Comparison of ENCODE assay signal across 12 cellular contexts in genomic region chr2:54983345-54984235, GRCh38.
DNase-seq lines count a peak whose midpoint lies in the region; ATAC-seq and TF ChIP-seq lines count a peak whose summit lies in the region.
"Had no signal": no experiment of that assay in that cellular context is flagged by ENCODE, and none has a peak within 500 bp of the region (broad histone marks: within the 10 kb centered on the region; RNA-seq: fewer than 3 reads in every experiment).

No MANE protein-coding gene starts in this region.

- ATAC-seq in GM23338 (no peak), esophagus mucosa (peak; percentile 73), gastroesophageal sphincter (no peak)

- no peak overlapping the region for H3K4me3 ChIP-seq in GM23338
- H3K4me3 ChIP-seq in SK-N-SH (ENCODE audit: low read depth in 2 of 2, low read length in 1 of 2): no peak overlapping the region
- H3K4me3 ChIP-seq in gastroesophageal sphincter: no peak overlapping the region
- H3K4me3 ChIP-seq: neural progenitor cell, thoracic aorta had no signal

- no peak overlapping the region for H3K9ac ChIP-seq in SK-N-SH
- H3K9ac ChIP-seq: neural progenitor cell had no signal

- H3K4me2 ChIP-seq in GM23338 (no peak overlapping the region), SK-N-SH (peak overlapping the region; percentile 29; the same call in 1 of the 2 replicates)
- H3K4me2 ChIP-seq: neural progenitor cell had no signal

- H3K79me2 ChIP-seq in GM23338 (replicated peaks; ENCODE audit: insufficient read depth) (peaks cover 97% of the 10 kb centered on the region), SK-N-SH (ENCODE audit: insufficient read depth) (peaks cover 100% of the 10 kb centered on the region)

- 50% methylated on average over 3 of the region's 3 CpGs for WGBS in SK-N-SH (ENCODE audit: low lambda C conversion rate)
- 13 to 14% methylated on average over 3 of the region's 3 CpGs for WGBS in gastroesophageal sphincter (ENCODE audit: low coverage in 1 of 2), 2 donors

- no peak for TF ChIP-seq POLR2A in gastroesophageal sphincter (IDR thresholded peaks at IDR 0.05)

- TF ChIP-seq RAD21 in SK-N-SH (IDR thresholded peaks at IDR 0.05; ENCODE audit: low read length): no peak

- H3K4me3 Mint-ChIP-seq in GM23338 (no peak overlapping the region), osteocyte (ENCODE audit: unreplicated experiment) (no peak overlapping the region)
- H3K4me3 Mint-ChIP-seq: neural progenitor cell had no signal

- H3K36me3 ChIP-seq in GM23338 (ENCODE audit: insufficient read depth) (peaks cover 16% of the 10 kb centered on the region; the same call in 1 of the 2 replicates), SK-N-SH (replicated peaks in 1 of 2; ENCODE audit: control insufficient read depth in 1 of 2, insufficient read depth in 2 of 2, low read length in 1 of 2) (peaks cover 67 to 73% of the 10 kb centered on the region in 2 experiments), gastroesophageal sphincter (peaks cover 2 to 22% of the 10 kb centered on the region in 2 donors)

- H3K9me3 Mint-ChIP-seq in GM23338 (no peaks in the 10 kb centered on the region), osteocyte (ENCODE audit: unreplicated experiment) (no peaks in the 10 kb centered on the region)
- H3K9me3 Mint-ChIP-seq: neural progenitor cell had no signal

- CTCF ChIA-PET in SK-N-SH (lab: Yijun Ruan, JAX): no interaction called here

- H3K9me2 ChIP-seq in GM23338 (ENCODE audit: insufficient read depth): no peaks in the 10 kb centered on the region
- H3K9me2 ChIP-seq in SK-N-SH: no peaks in the 10 kb centered on the region

- no peaks in the 10 kb centered on the region for H3K27me3 Mint-ChIP-seq in GM23338 (ENCODE audit: insufficient read depth, low read depth, poor library complexity)
- H3K27me3 Mint-ChIP-seq in osteocyte (ENCODE audit: unreplicated experiment): no peaks in the 10 kb centered on the region

- no peaks in the 10 kb centered on the region for H3K27me3 ChIP-seq in GM23338 (ENCODE audit: insufficient read depth)
- no peaks in the 10 kb centered on the region for H3K27me3 ChIP-seq in SK-N-SH (ENCODE audit: insufficient read depth)
- H3K27me3 ChIP-seq in gastroesophageal sphincter: no peaks in the 10 kb centered on the region
- H3K27me3 ChIP-seq: neural progenitor cell had no signal

- H3F3A ChIP-seq in GM23338 (replicated peaks; ENCODE audit: low read depth): no peaks in the 10 kb centered on the region
- H3F3A ChIP-seq in SK-N-SH (replicated peaks; ENCODE audit: insufficient read depth): peaks cover 67% of the 10 kb centered on the region

- H3K27ac Mint-ChIP-seq in GM23338 (peak overlapping the region; percentile 10; the same call in 1 of the 2 replicates), osteocyte (ENCODE audit: unreplicated experiment) (peak overlapping the region; percentile 17)
- H3K27ac Mint-ChIP-seq: neural progenitor cell had no signal

- H3K36me3 Mint-ChIP-seq in GM23338 (ENCODE audit: low read depth) (peaks cover 27% of the 10 kb centered on the region), osteocyte (ENCODE audit: unreplicated experiment) (peaks cover 41% of the 10 kb centered on the region)

- POLR2A ChIA-PET in SK-N-SH (lab: Yijun Ruan, JAX): no interaction called here

- H3K9me3 ChIP-seq in SK-N-SH: no peaks in the 10 kb centered on the region
- no peaks in the 10 kb centered on the region for H3K9me3 ChIP-seq in gastroesophageal sphincter
- H3K9me3 ChIP-seq: thoracic aorta had no signal

- no peak; a peak in 1 of 4 replicates for TF ChIP-seq EP300 in SK-N-SH (IDR thresholded peaks at IDR 0.05; ENCODE audit: borderline replicate concordance in 1 of 2, low read depth in 1 of 2, low read length in 1 of 2)
- TF ChIP-seq EP300 in gastroesophageal sphincter (IDR thresholded peaks at IDR 0.05): no peak

- H3K27ac ChIP-seq in GM23338 (ENCODE audit: low read depth) (peak overlapping the region; percentile 66; the same call in 1 of the 2 replicates), SK-N-SH (ENCODE audit: low read depth in 2 of 2, low read length in 1 of 2) (peak overlapping the region; percentile 35 to 47; a peak in 3 of 4 replicates), gastroesophageal sphincter (peak overlapping the region in 2 of 4 donors; percentile 8 to 16)
- H3K27ac ChIP-seq: neural progenitor cell, thoracic aorta had no signal

- peaks cover 26% of the 10 kb centered on the region for H4K20me1 ChIP-seq in GM23338 (replicated peaks; ENCODE audit: insufficient read depth)
- H4K20me1 ChIP-seq in SK-N-SH (ENCODE audit: insufficient read depth): peaks cover 100% of the 10 kb centered on the region

- peaks cover 6% of the 10 kb centered on the region for H3K4me1 ChIP-seq in GM23338 (ENCODE audit: insufficient read depth)
- H3K4me1 ChIP-seq in SK-N-SH (ENCODE audit: control insufficient read depth in 1 of 2, insufficient read depth in 2 of 2, low read depth in 1 of 2, low read length in 1 of 2): peaks cover under 1 to 28% of the 10 kb centered on the region in 2 experiments; a peak in 3 of 4 replicates
- peaks cover 12 to 97% (median 15%) of the 10 kb centered on the region in 3 donors for H3K4me1 ChIP-seq in gastroesophageal sphincter
- H3K4me1 ChIP-seq: neural progenitor cell had no signal

- TF ChIP-seq CTCF in GM23338 (conservative IDR thresholded peaks at IDR 0.05; ENCODE audit: low read depth in 2 of 2) (no peak), SK-N-SH (IDR thresholded peaks at IDR 0.05) (no peak), osteocyte (IDR thresholded peaks at IDR 0.05) (no peak), gastroesophageal sphincter (IDR thresholded peaks at IDR 0.05) (no peak)

- DNase-seq in GM23338 (ENCODE audit: low spot score) (no peak), SK-N-SH (no peak), osteocyte (ENCODE audit: extremely low spot score, unreplicated experiment) (no peak), NCI-H146 (lab: John Stamatoyannopoulos, UW) (no peak), NCI-H2107 (lab: John Stamatoyannopoulos, UW) (no peak)
- no peak for DNase-seq in activated CD8-positive, alpha-beta memory T cell treated with anti-CD3 and anti-CD28 coated beads, Interleukin-2, amount 50 U/mL, for 48 hours
- DNase-seq: NCI-H2029; stimulated activated CD4-positive, alpha-beta T cell treated with anti-CD3 and anti-CD28 coated beads, Interleukin-4, amount 100 ng/mL, for 24 hours had no signal

- H2AFZ ChIP-seq in GM23338 (no peak overlapping the region), SK-N-SH (ENCODE audit: low read depth) (no peak overlapping the region)
- H2AFZ ChIP-seq: neural progenitor cell had no signal

- H3K4me1 Mint-ChIP-seq in GM23338: peaks cover 24% of the 10 kb centered on the region
- H3K4me1 Mint-ChIP-seq in osteocyte (ENCODE audit: unreplicated experiment): peaks cover 44% of the 10 kb centered on the region
- H3K4me1 Mint-ChIP-seq: neural progenitor cell had no signal

TF ChIP-seq in GM23338, 12 proteins besides CTCF, POLR2A, EP300 and RAD21 (continues in another document):
- TF ChIP-seq REST (IDR thresholded peaks at IDR 0.05; ENCODE audit: unreplicated experiment) (no peak), STAT1 (IDR thresholded peaks at IDR 0.05; ENCODE audit: unreplicated experiment) (no peak)

TF ChIP-seq in SK-N-SH, 30 proteins besides CTCF, POLR2A, EP300 and RAD21:
- TF ChIP-seq JUND (IDR thresholded peaks at IDR 0.05): peak; percentile 48; the same call in 1 of the 2 replicates
- TF ChIP-seq FOSL2 (IDR thresholded peaks at IDR 0.05; ENCODE audit: borderline replicate concordance, low read depth): peak; percentile 67; the same call in 1 of the 2 replicates
- TF ChIP-seq NFIC (IDR thresholded peaks at IDR 0.05; ENCODE audit: borderline replicate concordance): peak; percentile 19; the same call in 1 of the 2 replicates
- TF ChIP-seq RXRA (IDR thresholded peaks at IDR 0.05; ENCODE audit: borderline replicate concordance, low read depth): no peak
- 0 out of 2 replicates have a peak, but pooled peaks have one; percentile 10 for TF ChIP-seq POLR2AphosphoS5 (IDR thresholded peaks at IDR 0.05; ENCODE audit: low read depth, low read length)
- TF ChIP-seq TCF12 (IDR thresholded peaks at IDR 0.05): peak; percentile 31
- no peak for TF ChIP-seq USF1 (IDR thresholded peaks at IDR 0.05; ENCODE audit: borderline replicate concordance, low read depth)
